Comparison of ENCODE assay signal across 30 cellular contexts in genomic region chr14:33464563-33464962, GRCh38.
"Had no signal": no experiment of that assay in that cellular context is flagged by ENCODE, and none has a peak within 500 bp of the region (broad histone marks: within the 10 kb centered on the region; RNA-seq: fewer than 3 reads in every experiment).

No MANE protein-coding gene starts in this region.

- H3K4me1 ChIP-seq: ascending aorta, SJCRH30 had no signal

- H3K4me3 Mint-ChIP-seq: activated CD4-positive, alpha-beta T cell treated with anti-CD3 and anti-CD28 coated beads, Interleukin-2, amount 10 ng/mL, durations not matched to agents 7 days and 5 days; activated CD8-positive, alpha-beta T cell treated with anti-CD3 and anti-CD28 coated beads, Interleukin-2, amount 10 ng/mL, durations not matched to agents 7 days and 5 days; activated naive CD4-positive, alpha-beta T cell treated with anti-CD3 and anti-CD28 coated beads, Interleukin-2, amount 50 U/mL, for 24 hours; activated naive CD8-positive, alpha-beta T cell treated with anti-CD3 and anti-CD28 coated beads, Interleukin-2, amount 10 ng/mL, durations not matched to agents 7 days and 5 days; activated T-cell treated with anti-CD3 and anti-CD28 coated beads, Interleukin-2, amount 50 U/mL, for 24 hours; IgD-negative memory B cell had no signal

- H3K36me3 Mint-ChIP-seq: activated naive CD4-positive, alpha-beta T cell treated with anti-CD3 and anti-CD28 coated beads, Interleukin-2, amount 50 U/mL, for 24 hours; activated naive CD8-positive, alpha-beta T cell treated with anti-CD3 and anti-CD28 coated beads, Interleukin-2, amount 10 ng/mL, durations not matched to agents 7 days and 5 days; IgD-negative memory B cell had no signal

- DNase-seq: activated CD4-positive, alpha-beta T cell treated with anti-CD3 and anti-CD28 coated beads, Interleukin-2, amount 10 ng/mL, durations not matched to agents 7 days and 5 days; activated CD4-positive, alpha-beta T cell treated with anti-CD3 and anti-CD28 coated beads, Interleukin-2, amount 50 U/mL, for 48 hours; activated CD8-positive, alpha-beta T cell treated with anti-CD3 and anti-CD28 coated beads, Interleukin-2, amount 10 ng/mL, durations not matched to agents 7 days and 5 days; activated gamma-delta T cell; activated naive CD4-positive, alpha-beta T cell treated with Interleukin-2 at 50 U/mL for 16 hours; activated naive CD8-positive, alpha-beta T cell treated with anti-CD3 and anti-CD28 coated beads, Interleukin-2, amount 10 ng/mL, durations not matched to agents 7 days and 5 days; activated T-cell treated with anti-CD3 and anti-CD28 coated beads, Interleukin-2, amount 50 U/mL, for 24 hours; amygdala; Karpas-422; KBM-7; NCI-H1105; NCI-H1417 treated with DMSO at 0.1 percent for 48 hours; NCI-H187 treated with DMSO at 0.1 percent for 48 hours; NCI-H2081; NCI-H2171 treated with DMSO at 0.1 percent for 48 hours; NCI-H345; NCI-H524 treated with DMSO at 0.1 percent for 48 hours; NCI-H82; NK-92 treated with Interleukin-12 subunit alpha and Interleukin-12 subunit beta, amount 100 ng/mL, for 24 hours; PC-9; SJCRH30; T1000 had no signal

- H3K27ac ChIP-seq: ascending aorta, cardiac muscle cell, PC-9, RWPE1, SJCRH30, SK-N-MC had no signal

- H3K4me1 Mint-ChIP-seq: activated CD4-positive, alpha-beta T cell treated with anti-CD3 and anti-CD28 coated beads, Interleukin-2, amount 10 ng/mL, durations not matched to agents 7 days and 5 days; activated naive CD4-positive, alpha-beta T cell treated with anti-CD3 and anti-CD28 coated beads, Interleukin-2, amount 50 U/mL, for 24 hours; activated naive CD8-positive, alpha-beta T cell treated with anti-CD3 and anti-CD28 coated beads, Interleukin-2, amount 10 ng/mL, durations not matched to agents 7 days and 5 days; IgD-negative memory B cell had no signal

- H3K27me3 ChIP-seq: ascending aorta, cardiac muscle cell, SJCRH30 had no signal

- H2AFZ ChIP-seq: PC-9 had no signal

- H3K9me3 Mint-ChIP-seq: activated CD4-positive, alpha-beta T cell treated with anti-CD3 and anti-CD28 coated beads, Interleukin-2, amount 10 ng/mL, durations not matched to agents 7 days and 5 days; activated naive CD4-positive, alpha-beta T cell treated with anti-CD3 and anti-CD28 coated beads, Interleukin-2, amount 50 U/mL, for 24 hours; activated naive CD8-positive, alpha-beta T cell treated with anti-CD3 and anti-CD28 coated beads, Interleukin-2, amount 10 ng/mL, durations not matched to agents 7 days and 5 days; activated T-cell treated with anti-CD3 and anti-CD28 coated beads, Interleukin-2, amount 50 U/mL, for 24 hours; activated T-helper 2 cell treated with anti-CD3 and anti-CD28 coated beads, Interferon-gamma antibody, Interleukin-2, Interleukin-4, amounts not matched to agents 10 μg/mL and 5 μg/mL and 100 μg/mL, durations not matched to agents 14 hours and 24 hours and 36 hours; IgD-negative memory B cell had no signal

- H3K4me2 ChIP-seq: PC-9 had no signal

- H3K9me3 ChIP-seq: ascending aorta, SJCRH30 had no signal

- H3K36me3 ChIP-seq: ascending aorta, cardiac muscle cell, SJCRH30 had no signal

- H3K4me3 ChIP-seq: ascending aorta, cardiac muscle cell, PC-9, SJCRH30, SK-N-MC had no signal

- H3K27me3 Mint-ChIP-seq: activated CD4-positive, alpha-beta T cell treated with anti-CD3 and anti-CD28 coated beads, Interleukin-2, amount 10 ng/mL, durations not matched to agents 7 days and 5 days; activated naive CD8-positive, alpha-beta T cell treated with anti-CD3 and anti-CD28 coated beads, Interleukin-2, amount 10 ng/mL, durations not matched to agents 7 days and 5 days; activated T-cell treated with anti-CD3 and anti-CD28 coated beads, Interleukin-2, amount 50 U/mL, for 24 hours; IgD-negative memory B cell had no signal

- H3K27ac Mint-ChIP-seq: activated CD4-positive, alpha-beta T cell treated with anti-CD3 and anti-CD28 coated beads, Interleukin-2, amount 10 ng/mL, durations not matched to agents 7 days and 5 days; activated CD8-positive, alpha-beta T cell treated with anti-CD3 and anti-CD28 coated beads, Interleukin-2, amount 10 ng/mL, durations not matched to agents 7 days and 5 days; activated naive CD4-positive, alpha-beta T cell treated with anti-CD3 and anti-CD28 coated beads, Interleukin-2, amount 50 U/mL, for 24 hours; activated naive CD8-positive, alpha-beta T cell treated with anti-CD3 and anti-CD28 coated beads, Interleukin-2, amount 10 ng/mL, durations not matched to agents 7 days and 5 days; activated T-cell treated with anti-CD3 and anti-CD28 coated beads, Interleukin-2, amount 50 U/mL, for 24 hours; activated T-helper 2 cell treated with anti-CD3 and anti-CD28 coated beads, Interferon-gamma antibody, Interleukin-2, Interleukin-4, amounts not matched to agents 10 μg/mL and 5 μg/mL and 100 μg/mL, durations not matched to agents 14 hours and 24 hours and 36 hours; IgD-negative memory B cell had no signal

- ATAC-seq: activated CD8-positive, alpha-beta T cell treated with anti-CD3 and anti-CD28 coated beads, Interleukin-2, amount 10 ng/mL, durations not matched to agents 7 days and 5 days; Right ventricle myocardium inferior had no signal
